In genomic region chr13:112978561-112979405, GRCh38 we compare ENCODE assay signal across 1 cellular context.
TF ChIP-seq lines count a peak whose summit lies in the region.

No MANE protein-coding gene starts in this region.

TF ChIP-seq in IMR-90, 13 proteins besides CTCF, POLR2A, EP300 and RAD21:
- TF ChIP-seq RFX5 (IDR thresholded peaks at IDR 0.05; ENCODE audit: low read depth, low read length) (no peak), MXI1 (IDR thresholded peaks at IDR 0.05; ENCODE audit: borderline replicate concordance, low read depth, low read length) (no peak), FOS (IDR thresholded peaks at IDR 0.05; ENCODE audit: low read depth, low read length) (no peak), USF2 (IDR thresholded peaks at IDR 0.05; ENCODE audit: low read depth, low read length) (no peak), MAZ (IDR thresholded peaks at IDR 0.05; ENCODE audit: borderline replicate concordance, low read depth, low read length) (no peak), MAFK (IDR thresholded peaks at IDR 0.05; ENCODE audit: low read depth, low read length) (no peak), CHD1 (IDR thresholded peaks at IDR 0.05; ENCODE audit: low read depth, low read length) (no peak), CEBPB (IDR thresholded peaks at IDR 0.05; ENCODE audit: low read depth, low read length) (no peak), RCOR1 (IDR thresholded peaks at IDR 0.05; ENCODE audit: insufficient replicate concordance, low read length) (no peak), SMC3 (IDR thresholded peaks at IDR 0.05; ENCODE audit: low read depth, low read length) (no peak), NFE2L2 (IDR thresholded peaks at IDR 0.05; ENCODE audit: low read depth, low read length) (no peak), ELK1 (IDR thresholded peaks at IDR 0.05; ENCODE audit: borderline replicate concordance, low read depth, low read length) (no peak), BHLHE40 (IDR thresholded peaks at IDR 0.05; ENCODE audit: low read depth, low read length) (no peak)
